ENCODE assay signal across 14 cellular contexts in genomic region chr1:205665216-205665757, GRCh38. TPM values are rescaled to one million over a fixed set of nuclear protein-coding genes. Genes with fewer than 3 reads are reported as not detected.
A peak's percentile ranks its signal among the peaks of the same experiment; 100 is the strongest.
DNase-seq lines count a peak whose midpoint lies in the region; TF ChIP-seq lines count a peak whose summit lies in the region.
"Had no signal": no experiment of that assay in that cellular context is flagged by ENCODE, and none has a peak within 500 bp of the region (broad histone marks: within the 10 kb centered on the region; RNA-seq: fewer than 3 reads in every experiment).

No MANE protein-coding gene starts in this region.

- DNase-seq in GM10266 (ENCODE audit: extremely low spot score) = peak; percentile 37
- DNase-seq in Kasumi-1 (lab: John Stamatoyannopoulos, UW) = peak; percentile 51 to 59
- peak; percentile 84 for DNase-seq in WERI-Rb-1
- no peak for DNase-seq in cortex of kidney (lab: John Stamatoyannopoulos, UW)
- no peak for DNase-seq in smooth muscle cell (lab: John Stamatoyannopoulos, UW; ENCODE audit: unreplicated experiment)
- no peak for DNase-seq in NCI-H345 treated with DMSO at 0.1 percent for 48 hours (lab: John Stamatoyannopoulos, UW; ENCODE audit: unreplicated experiment)
- no peak for DNase-seq in putamen (ENCODE audit: low spot score)
- DNase-seq: activated CD4-positive, alpha-beta T cell treated with anti-CD3 and anti-CD28 coated beads, Interleukin-2, amount 10 ng/mL, durations not matched to agents 24 days and 14 days; activated effector memory CD4-positive, alpha-beta T cell treated with anti-CD3 and anti-CD28 coated beads, Interleukin-2, amount 50 U/mL, for 16 hours; CD4-positive, CD25-positive, alpha-beta regulatory T cell; left cardiac atrium; NCI-H187 treated with DMSO at 0.1 percent for 48 hours; Right ventricle myocardium superior had no signal

- TF ChIP-seq CTCF in GM10266 (IDR thresholded peaks at IDR 0.05; ENCODE audit: control insufficient read depth, insufficient read depth, low read depth, missing control alignments) (no peak), WERI-Rb-1 (IDR thresholded peaks at IDR 0.05; ENCODE audit: low read depth, low read length) (no peak), smooth muscle cell (IDR thresholded peaks at IDR 0.05; ENCODE audit: borderline replicate concordance, insufficient read depth, poor library complexity, severe bottlenecking) (no peak)

- no peak overlapping the region for H2AFZ ChIP-seq in smooth muscle cell (ENCODE audit: low read depth)

- H3K4me1 ChIP-seq in mucosa of rectum (ENCODE audit: control insufficient read depth in 2 of 2, insufficient read depth in 2 of 2, low read length in 2 of 2) (peaks cover 57 to 71% of the 10 kb centered on the region in 2 donors), smooth muscle cell (ENCODE audit: low read depth) (peaks cover 29% of the 10 kb centered on the region)

- 64% methylated on average over 4 of the region's 4 CpGs for WGBS in smooth muscle cell (ENCODE audit: low lambda C conversion rate)

- H3K27ac ChIP-seq in WERI-Rb-1 (peak overlapping the region; percentile 91), mucosa of rectum (ENCODE audit: low read depth in 2 of 2, low read length in 2 of 2) (peak overlapping the region; percentile 83 to 87), smooth muscle cell (ENCODE audit: low read depth) (no peak overlapping the region)

- no peak overlapping the region for H3K4me2 ChIP-seq in smooth muscle cell

- H3K4me3 ChIP-seq in WERI-Rb-1 (ENCODE audit: low read depth, low read length) = no peak overlapping the region
- H3K4me3 ChIP-seq in mucosa of rectum (ENCODE audit: low read length in 2 of 2) = no peak overlapping the region
- H3K4me3 ChIP-seq in smooth muscle cell = no peak overlapping the region

- H3K27me3 ChIP-seq in WERI-Rb-1 (ENCODE audit: insufficient read depth, low read depth, severe bottlenecking) (no peaks in the 10 kb centered on the region), mucosa of rectum (ENCODE audit: control insufficient read depth in 2 of 2, insufficient read depth in 2 of 2, low read length in 2 of 2) (no peaks in the 10 kb centered on the region), smooth muscle cell (ENCODE audit: low read depth) (no peaks in the 10 kb centered on the region)

- H3K36me3 ChIP-seq in WERI-Rb-1 = peaks cover 35% of the 10 kb centered on the region
- H3K36me3 ChIP-seq in mucosa of rectum (ENCODE audit: control insufficient read depth in 2 of 2, insufficient read depth in 2 of 2, low read length in 2 of 2) = peaks cover 0 to 9% of the 10 kb centered on the region in 2 donors
- no peaks in the 10 kb centered on the region for H3K36me3 ChIP-seq in smooth muscle cell (ENCODE audit: low read depth)

- peaks cover 5% of the 10 kb centered on the region for H3K79me2 ChIP-seq in smooth muscle cell (ENCODE audit: low read depth)

- H3K9ac ChIP-seq in mucosa of rectum (ENCODE audit: low read depth in 1 of 2, low read length in 2 of 2) (peak overlapping the region in 1 of 2 donors; percentile 65), smooth muscle cell (ENCODE audit: low read depth) (no peak overlapping the region)

- no peaks in the 10 kb centered on the region for H3F3A ChIP-seq in smooth muscle cell (ENCODE audit: low read depth)

- H3K9me3 ChIP-seq in WERI-Rb-1 (ENCODE audit: severe bottlenecking) (no peaks in the 10 kb centered on the region), mucosa of rectum (ENCODE audit: control insufficient read depth in 2 of 2, low read length in 2 of 2) (no peaks in the 10 kb centered on the region), smooth muscle cell (replicated peaks; ENCODE audit: low read depth) (no peaks in the 10 kb centered on the region)

- peaks cover 46% of the 10 kb centered on the region for H4K20me1 ChIP-seq in smooth muscle cell (ENCODE audit: low read depth)

RNA-seq across cellular contexts. Expression of gene SLC45A3, which starts 15.0 kb away (rescaled TPM):
- 3.2 and 4.9 TPM in 2 replicates for total RNA-seq in smooth muscle cell
- polyA plus RNA-seq in smooth muscle cell = 3.1 and 4.4 TPM in 2 replicates
- polyA plus RNA-seq: CD4-positive, CD25-positive, alpha-beta regulatory T cell had no signal

RNA-seq across cellular contexts. Expression of gene ELK4, which starts 33.5 kb away (rescaled TPM):
- 15.5 and 16.6 TPM in 2 replicates for total RNA-seq in smooth muscle cell
- 3.6 and 3.7 TPM in 2 replicates for polyA plus RNA-seq in smooth muscle cell

Comparison
In these comparisons a context has a peak if more than half of its experiments do, and no peak if none do; other contexts are left out.
1. DNase-seq: peak in GM10266 (single experiment), Kasumi-1 (2 of 2) and WERI-Rb-1 (single experiment); none in cortex of kidney (single experiment), smooth muscle cell (single experiment), NCI-H345 treated with DMSO at 0.1 percent for 48 hours (single experiment) and putamen (single experiment).